32 cellular contexts compared by ENCODE assay signal in genomic region chr7:7479275-7479674, GRCh38. TPM values are rescaled to one million over a fixed set of nuclear protein-coding genes. Genes with fewer than 3 reads are reported as not detected.
"Had no signal": no experiment of that assay in that cellular context is flagged by ENCODE, and none has a peak within 500 bp of the region (broad histone marks: within the 10 kb centered on the region; RNA-seq: fewer than 3 reads in every experiment).

No MANE protein-coding gene starts in this region.

- DNase-seq: activated CD4-positive, alpha-beta memory T cell treated with anti-CD3 and anti-CD28 coated beads for 36 hours; activated CD4-positive, alpha-beta T cell treated with anti-CD3 and anti-CD28 coated beads for 36 hours; activated CD4-positive, alpha-beta T cell treated with anti-CD3 and anti-CD28 coated beads, Interleukin-2, amount 10 ng/mL, durations not matched to agents 24 days and 14 days; activated CD4-positive, CD25-positive, alpha-beta regulatory T cell; activated CD4-positive, CD25-positive, alpha-beta regulatory T cell treated with anti-CD3 and anti-CD28 coated beads, Interleukin-2, amount 50 U/mL, for 72 hours; activated CD8-positive, alpha-beta memory T cell treated with anti-CD3 and anti-CD28 coated beads, Interleukin-2, amount 10 ng/mL, durations not matched to agents 7 days and 5 days; activated CD8-positive, alpha-beta memory T cell treated with anti-CD3 and anti-CD28 coated beads, Interleukin-2, amount 50 U/mL, for 4 hours; activated CD8-positive, alpha-beta T cell treated with anti-CD3 and anti-CD28 coated beads, Interleukin-2, amount 10 ng/mL, durations not matched to agents 7 days and 5 days; activated effector memory CD4-positive, alpha-beta T cell treated with anti-CD3 and anti-CD28 coated beads, Interleukin-2, amount 50 U/mL, for 16 hours; activated naive CD4-positive, alpha-beta T cell treated with anti-CD3 and anti-CD28 coated beads for 36 hours; activated naive CD8-positive, alpha-beta T cell treated with anti-CD3 and anti-CD28 coated beads for 36 hours; activated naive CD8-positive, alpha-beta T cell treated with anti-CD3 and anti-CD28 coated beads, Interleukin-2, amount 50 U/mL, for 24 hours; activated T-cell treated with anti-CD3 and anti-CD28 coated beads, Interleukin-2, amount 50 U/mL, for 1 hour; activated T-cell treated with anti-CD3 and anti-CD28 coated beads, Interleukin-2, amount 50 U/mL, for 48 hours; adrenal gland; amygdala; body of pancreas; central memory CD4-positive, alpha-beta T cell; cerebellar nuclear complex; colonic mucosa; effector memory CD4-positive, alpha-beta T cell; endodermal cell; erythroblast; foreskin melanocyte; T-helper 2 cell had no signal

- H3K9me3 ChIP-seq: adrenal gland, body of pancreas, colonic mucosa had no signal

- ATAC-seq: activated CD4-positive, alpha-beta T cell treated with anti-CD3 and anti-CD28 coated beads for 36 hours; activated CD8-positive, alpha-beta memory T cell treated with anti-CD3 and anti-CD28 coated beads, Interleukin-2, amount 10 ng/mL, durations not matched to agents 7 days and 5 days; activated CD8-positive, alpha-beta T cell treated with anti-CD3 and anti-CD28 coated beads, Interleukin-2, amount 10 ng/mL, durations not matched to agents 7 days and 5 days; activated naive CD8-positive, alpha-beta T cell treated with anti-CD3 and anti-CD28 coated beads, Interleukin-2, amount 50 U/mL, for 24 hours; body of pancreas; gastroesophageal sphincter had no signal

- H3K27ac ChIP-seq: adrenal gland, body of pancreas, colonic mucosa, esophagus muscularis mucosa, gastroesophageal sphincter had no signal

- H3K4me1 ChIP-seq: adrenal gland, body of pancreas, colonic mucosa, esophagus muscularis mucosa, gastroesophageal sphincter had no signal

- H3K27me3 ChIP-seq: adrenal gland, body of pancreas, colonic mucosa, esophagus muscularis mucosa, gastroesophageal sphincter had no signal

- H3K36me3 ChIP-seq: adrenal gland, colonic mucosa, esophagus muscularis mucosa, gastroesophageal sphincter had no signal

- H3K4me3 ChIP-seq: adrenal gland, body of pancreas, colonic mucosa, esophagus muscularis mucosa, gastroesophageal sphincter had no signal

RNA-seq across cellular contexts. Expression of gene COL28A1, which starts 56.4 kb away (rescaled TPM):
- total RNA-seq: activated CD4-positive, alpha-beta T cell treated with anti-CD3 and anti-CD28 coated beads for 36 hours; activated CD4-positive, alpha-beta T cell treated with anti-CD3 and anti-CD28 coated beads, Interleukin-2, amount 10 ng/mL, durations not matched to agents 24 days and 14 days; activated CD8-positive, alpha-beta memory T cell treated with anti-CD3 and anti-CD28 coated beads for 36 hours; activated CD8-positive, alpha-beta memory T cell treated with anti-CD3 and anti-CD28 coated beads, Interleukin-2, amount 10 ng/mL, durations not matched to agents 7 days and 5 days; activated CD8-positive, alpha-beta T cell treated with anti-CD3 and anti-CD28 coated beads, Interleukin-2, amount 10 ng/mL, durations not matched to agents 7 days and 5 days; activated naive CD4-positive, alpha-beta T cell treated with anti-CD3 and anti-CD28 coated beads for 36 hours; activated T-helper 1 cell treated with anti-CD3 and anti-CD28 coated beads, Interleukin-12 subunit alpha, Interleukin-12 subunit beta, Interleukin-2, Interleukin-4 antibody, amounts not matched to agents 30 ng/mL and 10 ng/mL and 1 ng/mL, durations not matched to agents 14 hours and 24 hours and 36 hours; dermis microvascular lymphatic vessel endothelial cell; glomerular endothelial cell; T-helper 1 cell treated with Interleukin-12 subunit alpha and Interleukin-12 subunit beta and Interleukin-4 antibody, amounts not matched to agents 30 ng/mL and 1 ng/mL, for 36 hours had no signal
